ENCODE assay signal across 8 cellular contexts in the genomic region with DNA sequence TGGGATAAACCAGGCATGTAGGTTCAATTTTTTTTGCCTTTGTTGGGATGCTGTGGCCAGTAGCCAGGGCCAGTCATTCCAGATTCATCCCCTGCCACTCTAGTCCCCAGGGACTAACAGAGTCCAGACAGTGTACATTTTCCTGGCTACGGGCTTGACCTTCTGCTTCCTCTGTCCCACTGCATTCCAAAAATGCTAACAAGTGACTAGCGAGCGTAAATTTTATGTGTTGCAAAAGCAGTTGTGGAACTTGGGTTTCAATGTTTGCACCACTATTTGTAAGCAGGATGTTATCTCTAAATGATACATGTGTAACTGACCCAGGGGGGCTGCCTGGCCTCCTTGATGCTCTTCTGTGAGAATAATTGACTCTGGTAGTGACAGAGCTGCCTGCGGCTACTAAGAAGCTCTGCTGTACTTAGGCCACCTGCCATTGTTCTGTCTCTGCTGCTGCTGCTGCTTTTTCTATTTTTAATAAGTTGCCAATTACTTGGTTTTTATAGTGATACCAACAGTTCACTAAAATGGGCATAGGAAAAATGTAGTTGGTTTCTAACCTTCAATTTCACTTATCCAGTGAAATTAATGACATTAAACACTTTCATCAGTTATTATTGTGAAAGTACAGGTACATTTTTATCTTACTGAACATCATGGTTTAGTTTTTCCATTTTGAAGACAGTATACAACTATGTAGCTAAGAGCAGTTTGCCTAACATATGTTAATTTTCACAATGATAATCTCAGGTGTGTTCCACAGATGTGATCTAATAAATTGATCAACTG. TPM values are rescaled to one million over a fixed set of nuclear protein-coding genes. Genes with fewer than 3 reads are reported as not detected.
A peak's percentile ranks its signal among the peaks of the same experiment; 100 is the strongest.
DNase-seq lines count a peak whose midpoint lies in the region; ATAC-seq and TF ChIP-seq lines count a peak whose summit lies in the region.
"Had no signal": no experiment of that assay in that cellular context is flagged by ENCODE, and none has a peak within 500 bp of the region (broad histone marks: within the 10 kb centered on the region; RNA-seq: fewer than 3 reads in every experiment).

No MANE protein-coding gene starts in this region.

- no peak for ATAC-seq in WTC11
- ATAC-seq in activated CD4-positive, CD25-positive, alpha-beta regulatory T cell treated with anti-CD3 and anti-CD28 coated beads, Interleukin-2, amount 50 U/mL, for 24 hours: no peak

- CTCF ChIA-PET in WTC11 (lab: Charles Lee): interaction anchor here (0.6 kb wide), 1 partner anchor 11 kb away, joined by 3 read pairs; no protein-coding TSS in a partner anchor

- peaks cover 4% of the 10 kb centered on the region for H3K9me3 Mint-ChIP-seq in WTC11
- peaks cover 1% of the 10 kb centered on the region for H3K9me3 Mint-ChIP-seq in glutamatergic neuron (ENCODE audit: unreplicated experiment)

- H3K9me3 ChIP-seq in skeletal muscle satellite cell (replicated peaks; ENCODE audit: low read length): no peaks in the 10 kb centered on the region

- H3K27ac Mint-ChIP-seq in WTC11 (peak overlapping the region; percentile 67), glutamatergic neuron (ENCODE audit: unreplicated experiment) (peak overlapping the region; percentile 84)

- no peaks in the 10 kb centered on the region for H3K27me3 ChIP-seq in skeletal muscle satellite cell (ENCODE audit: control insufficient read depth, insufficient read depth, low read length)

- POLR2A ChIA-PET in WTC11 (lab: Charles Lee): no interaction called here

- H3K4me3 ChIP-seq in skeletal muscle satellite cell (ENCODE audit: low read length): no peak overlapping the region

- H3K4me1 Mint-ChIP-seq in WTC11 (peaks cover 77% of the 10 kb centered on the region), glutamatergic neuron (ENCODE audit: low read depth, unreplicated experiment) (peaks cover 28% of the 10 kb centered on the region)

- H3K36me3 Mint-ChIP-seq in WTC11 (no peaks in the 10 kb centered on the region), glutamatergic neuron (ENCODE audit: unreplicated experiment) (no peaks in the 10 kb centered on the region)

- H3K4me3 Mint-ChIP-seq in WTC11 (no peak overlapping the region), glutamatergic neuron (ENCODE audit: unreplicated experiment) (peak overlapping the region; percentile 79)

- TF ChIP-seq CTCF in WTC11 (IDR thresholded peaks at IDR 0.05): no peak
- TF ChIP-seq CTCF in glutamatergic neuron (IDR thresholded peaks at IDR 0.05; ENCODE audit: partially characterized antibody, unreplicated experiment): no peak

- H3K36me3 ChIP-seq in skeletal muscle satellite cell (ENCODE audit: insufficient read depth, low read length): peaks cover 4% of the 10 kb centered on the region

- H3K4me2 ChIP-seq in skeletal muscle satellite cell (ENCODE audit: low read length): peak overlapping the region; percentile 47

- peak overlapping the region; percentile 14 for H3K9ac ChIP-seq in skeletal muscle satellite cell (ENCODE audit: low read depth, low read length)

- DNase-seq in HCEC 1CT (peak; percentile 71), WTC11 (ENCODE audit: low spot score) (no peak), glutamatergic neuron (peak; percentile 43), occipital lobe (lab: John Stamatoyannopoulos, UW) (no peak), GF-D8 (lab: John Stamatoyannopoulos, UW) (no peak)
- DNase-seq: stimulated activated CD4-positive, alpha-beta T cell treated with anti-CD3 and anti-CD28 coated beads, Interleukin-2, amount 100 ng/mL, for 24 hours had no signal

- peaks cover 27% of the 10 kb centered on the region for H3K4me1 ChIP-seq in skeletal muscle satellite cell (ENCODE audit: control insufficient read depth, insufficient read depth, low read length)

- H3K27me3 Mint-ChIP-seq in WTC11 (ENCODE audit: low read depth) (no peaks in the 10 kb centered on the region), glutamatergic neuron (ENCODE audit: unreplicated experiment) (peaks cover 6% of the 10 kb centered on the region)

TF ChIP-seq in WTC11, 78 proteins besides CTCF, POLR2A, EP300 and RAD21 (continues in another document):
- no peak for TF ChIP-seq GTF2I (CRISPR knock-in tag; conservative IDR thresholded peaks at IDR 0.05)
- TF ChIP-seq, protein P1, sequence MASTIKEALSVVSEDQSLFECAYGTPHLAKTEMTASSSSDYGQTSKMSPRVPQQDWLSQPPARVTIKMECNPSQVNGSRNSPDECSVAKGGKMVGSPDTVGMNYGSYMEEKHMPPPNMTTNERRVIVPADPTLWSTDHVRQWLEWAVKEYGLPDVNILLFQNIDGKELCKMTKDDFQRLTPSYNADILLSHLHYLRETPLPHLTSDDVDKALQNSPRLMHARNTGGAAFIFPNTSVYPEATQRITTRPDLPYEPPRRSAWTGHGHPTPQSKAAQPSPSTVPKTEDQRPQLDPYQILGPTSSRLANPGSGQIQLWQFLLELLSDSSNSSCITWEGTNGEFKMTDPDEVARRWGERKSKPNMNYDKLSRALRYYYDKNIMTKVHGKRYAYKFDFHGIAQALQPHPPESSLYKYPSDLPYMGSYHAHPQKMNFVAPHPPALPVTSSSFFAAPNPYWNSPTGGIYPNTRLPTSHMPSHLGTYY (CRISPR knock-in tag; IDR thresholded peaks at IDR 0.05): no peak
- no peak for TF ChIP-seq ETV6 (CRISPR knock-in tag; IDR thresholded peaks at IDR 0.05)
- TF ChIP-seq, protein P2, sequence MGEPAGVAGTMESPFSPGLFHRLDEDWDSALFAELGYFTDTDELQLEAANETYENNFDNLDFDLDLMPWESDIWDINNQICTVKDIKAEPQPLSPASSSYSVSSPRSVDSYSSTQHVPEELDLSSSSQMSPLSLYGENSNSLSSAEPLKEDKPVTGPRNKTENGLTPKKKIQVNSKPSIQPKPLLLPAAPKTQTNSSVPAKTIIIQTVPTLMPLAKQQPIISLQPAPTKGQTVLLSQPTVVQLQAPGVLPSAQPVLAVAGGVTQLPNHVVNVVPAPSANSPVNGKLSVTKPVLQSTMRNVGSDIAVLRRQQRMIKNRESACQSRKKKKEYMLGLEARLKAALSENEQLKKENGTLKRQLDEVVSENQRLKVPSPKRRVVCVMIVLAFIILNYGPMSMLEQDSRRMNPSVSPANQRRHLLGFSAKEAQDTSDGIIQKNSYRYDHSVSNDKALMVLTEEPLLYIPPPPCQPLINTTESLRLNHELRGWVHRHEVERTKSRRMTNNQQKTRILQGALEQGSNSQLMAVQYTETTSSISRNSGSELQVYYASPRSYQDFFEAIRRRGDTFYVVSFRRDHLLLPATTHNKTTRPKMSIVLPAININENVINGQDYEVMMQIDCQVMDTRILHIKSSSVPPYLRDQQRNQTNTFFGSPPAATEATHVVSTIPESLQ (CRISPR knock-in tag; IDR thresholded peaks at IDR 0.05): no peak
- TF ChIP-seq ZNF219 (CRISPR knock-in tag; IDR thresholded peaks at IDR 0.05; ENCODE audit: borderline replicate concordance): no peak
- TF ChIP-seq, protein P3, sequence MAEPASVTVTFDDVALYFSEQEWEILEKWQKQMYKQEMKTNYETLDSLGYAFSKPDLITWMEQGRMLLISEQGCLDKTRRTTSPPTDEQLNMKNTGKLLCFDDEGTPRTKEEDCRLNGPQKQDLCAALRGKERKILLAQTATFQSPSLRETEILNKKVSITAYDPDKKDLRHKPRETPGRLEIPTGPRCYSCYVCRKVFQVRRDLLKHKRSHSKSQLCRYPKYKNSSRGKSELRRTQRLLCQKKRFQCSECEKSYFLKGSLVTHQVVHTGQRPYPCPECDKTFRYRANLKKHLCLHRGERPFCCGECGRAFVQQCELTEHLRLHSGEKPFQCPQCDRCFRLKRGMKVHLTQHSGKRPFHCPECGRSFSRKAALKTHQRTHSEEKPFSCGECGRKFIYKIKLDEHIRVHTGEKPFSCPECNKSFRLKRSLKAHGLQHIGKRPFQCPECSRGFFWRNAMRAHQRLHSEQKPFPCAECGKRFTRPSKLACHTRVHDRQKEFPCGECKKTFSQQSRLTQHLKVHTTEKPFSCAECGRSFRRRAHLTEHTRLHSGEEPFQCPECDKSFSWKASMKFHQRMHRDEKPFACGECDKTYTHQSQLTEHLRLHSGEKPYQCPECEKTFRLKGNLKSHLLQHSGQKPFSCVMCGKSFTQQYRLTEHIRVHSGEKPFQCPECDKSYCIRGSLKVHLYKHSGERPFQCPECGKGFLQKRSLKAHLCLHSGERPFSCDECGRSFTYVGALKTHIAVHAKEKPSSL (CRISPR knock-in tag; conservative IDR thresholded peaks at IDR 0.05): no peak
- no peak for TF ChIP-seq ZNF317 (CRISPR knock-in tag; IDR thresholded peaks at IDR 0.05; ENCODE audit: borderline replicate concordance, low read depth)
- TF ChIP-seq, protein P4, sequence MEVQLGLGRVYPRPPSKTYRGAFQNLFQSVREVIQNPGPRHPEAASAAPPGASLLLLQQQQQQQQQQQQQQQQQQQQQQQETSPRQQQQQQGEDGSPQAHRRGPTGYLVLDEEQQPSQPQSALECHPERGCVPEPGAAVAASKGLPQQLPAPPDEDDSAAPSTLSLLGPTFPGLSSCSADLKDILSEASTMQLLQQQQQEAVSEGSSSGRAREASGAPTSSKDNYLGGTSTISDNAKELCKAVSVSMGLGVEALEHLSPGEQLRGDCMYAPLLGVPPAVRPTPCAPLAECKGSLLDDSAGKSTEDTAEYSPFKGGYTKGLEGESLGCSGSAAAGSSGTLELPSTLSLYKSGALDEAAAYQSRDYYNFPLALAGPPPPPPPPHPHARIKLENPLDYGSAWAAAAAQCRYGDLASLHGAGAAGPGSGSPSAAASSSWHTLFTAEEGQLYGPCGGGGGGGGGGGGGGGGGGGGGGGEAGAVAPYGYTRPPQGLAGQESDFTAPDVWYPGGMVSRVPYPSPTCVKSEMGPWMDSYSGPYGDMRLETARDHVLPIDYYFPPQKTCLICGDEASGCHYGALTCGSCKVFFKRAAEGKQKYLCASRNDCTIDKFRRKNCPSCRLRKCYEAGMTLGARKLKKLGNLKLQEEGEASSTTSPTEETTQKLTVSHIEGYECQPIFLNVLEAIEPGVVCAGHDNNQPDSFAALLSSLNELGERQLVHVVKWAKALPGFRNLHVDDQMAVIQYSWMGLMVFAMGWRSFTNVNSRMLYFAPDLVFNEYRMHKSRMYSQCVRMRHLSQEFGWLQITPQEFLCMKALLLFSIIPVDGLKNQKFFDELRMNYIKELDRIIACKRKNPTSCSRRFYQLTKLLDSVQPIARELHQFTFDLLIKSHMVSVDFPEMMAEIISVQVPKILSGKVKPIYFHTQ (CRISPR knock-in tag; IDR thresholded peaks at IDR 0.05): no peak
- TF ChIP-seq NFE2L1 (CRISPR knock-in tag; IDR thresholded peaks at IDR 0.05): no peak
- TF ChIP-seq TEAD4 (CRISPR knock-in tag; IDR thresholded peaks at IDR 0.05): no peak
- TF ChIP-seq CREB1 (CRISPR knock-in tag; IDR thresholded peaks at IDR 0.05): no peak
- no peak for TF ChIP-seq FOXK1 (CRISPR knock-in tag; IDR thresholded peaks at IDR 0.05)
- no peak for TF ChIP-seq SP1 (CRISPR knock-in tag; conservative IDR thresholded peaks at IDR 0.05)
- TF ChIP-seq SMAD4 (CRISPR knock-in tag; IDR thresholded peaks at IDR 0.05): no peak
- no peak for TF ChIP-seq NR3C1 (CRISPR knock-in tag; conservative IDR thresholded peaks at IDR 0.05; ENCODE audit: low read depth)
- TF ChIP-seq FOXP1 (CRISPR knock-in tag; IDR thresholded peaks at IDR 0.05; ENCODE audit: borderline replicate concordance): no peak

RNA-seq across cellular contexts. Expression of a gene that starts 26.8 kb away (rescaled TPM):
- total RNA-seq in WTC11 (2021) (49.7 to 51.1 TPM (median 50.4 TPM) in 3 replicates), glutamatergic neuron (ENCODE audit: unreplicated experiment) (62.0 TPM), occipital lobe (44.3 TPM)
- total RNA-seq in skeletal muscle satellite cell (2012; rRNA removed): 20.5 and 21.2 TPM in 2 replicates

Comparison
In these comparisons a context has a peak if more than half of its experiments do, and no peak if none do; other contexts are left out.
1. DNase-seq: peak in HCEC 1CT (single experiment) and glutamatergic neuron (single experiment); none in WTC11 (single experiment), occipital lobe (single experiment) and GF-D8 (single experiment).